Comparison of ENCODE assay signal across 1 cellular context in the genomic region with DNA sequence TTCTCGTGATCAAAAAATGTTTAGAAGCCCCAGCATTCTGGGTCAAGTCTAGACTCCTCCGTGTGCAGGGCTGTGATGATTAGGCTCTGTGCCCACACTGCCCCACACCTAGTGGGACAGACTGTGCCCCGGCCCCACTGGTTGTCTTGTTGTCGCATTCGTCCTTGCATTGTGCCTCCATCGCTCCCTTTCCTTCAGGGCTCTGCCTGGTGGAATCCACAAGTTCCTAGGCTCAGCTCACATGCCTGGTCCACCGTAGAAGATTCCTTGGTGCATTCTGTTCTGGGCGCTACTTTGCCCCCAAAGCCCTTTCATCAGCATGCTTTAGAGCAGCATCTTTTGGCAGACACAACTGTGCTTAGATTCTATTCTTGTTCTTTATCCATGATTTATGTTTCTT.
TF ChIP-seq lines count a peak whose summit lies in the region.

No MANE protein-coding gene starts in this region.

TF ChIP-seq in IMR-90, 13 proteins besides CTCF, POLR2A, EP300 and RAD21:
- no peak for TF ChIP-seq CEBPB (IDR thresholded peaks at IDR 0.05; ENCODE audit: low read depth, low read length)
- TF ChIP-seq RCOR1 (IDR thresholded peaks at IDR 0.05; ENCODE audit: insufficient replicate concordance, low read length), result no peak
- no peak for TF ChIP-seq BHLHE40 (IDR thresholded peaks at IDR 0.05; ENCODE audit: low read depth, low read length)
- TF ChIP-seq FOS (IDR thresholded peaks at IDR 0.05; ENCODE audit: low read depth, low read length), result no peak
- TF ChIP-seq, protein P1, sequence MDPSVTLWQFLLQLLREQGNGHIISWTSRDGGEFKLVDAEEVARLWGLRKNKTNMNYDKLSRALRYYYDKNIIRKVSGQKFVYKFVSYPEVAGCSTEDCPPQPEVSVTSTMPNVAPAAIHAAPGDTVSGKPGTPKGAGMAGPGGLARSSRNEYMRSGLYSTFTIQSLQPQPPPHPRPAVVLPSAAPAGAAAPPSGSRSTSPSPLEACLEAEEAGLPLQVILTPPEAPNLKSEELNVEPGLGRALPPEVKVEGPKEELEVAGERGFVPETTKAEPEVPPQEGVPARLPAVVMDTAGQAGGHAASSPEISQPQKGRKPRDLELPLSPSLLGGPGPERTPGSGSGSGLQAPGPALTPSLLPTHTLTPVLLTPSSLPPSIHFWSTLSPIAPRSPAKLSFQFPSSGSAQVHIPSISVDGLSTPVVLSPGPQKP (IDR thresholded peaks at IDR 0.05; ENCODE audit: borderline replicate concordance, low read depth, low read length), result no peak
- TF ChIP-seq NFE2L2 (IDR thresholded peaks at IDR 0.05; ENCODE audit: low read depth, low read length), result no peak
- TF ChIP-seq SMC3 (IDR thresholded peaks at IDR 0.05; ENCODE audit: low read depth, low read length), result no peak
- no peak for TF ChIP-seq MAFK (IDR thresholded peaks at IDR 0.05; ENCODE audit: low read depth, low read length)
